In genomic region chr7:101122933-101123702, GRCh38 we compare ENCODE assay signal across 13 cellular contexts. TPM values are rescaled to one million over a fixed set of nuclear protein-coding genes. Genes with fewer than 3 reads are reported as not detected.
DNase-seq lines count a peak whose midpoint lies in the region; TF ChIP-seq lines count a peak whose summit lies in the region.
"Had no signal": no experiment of that assay in that cellular context is flagged by ENCODE, and none has a peak within 500 bp of the region (broad histone marks: within the 10 kb centered on the region; RNA-seq: fewer than 3 reads in every experiment).

No MANE protein-coding gene starts in this region.

- intact Hi-C loops in transverse colon (cut with DNase I; ENCODE audit: low total_unique reads), result no loop called here

- peaks cover 54% of the 10 kb centered on the region for H3K27me3 Mint-ChIP-seq in activated CD4-positive, alpha-beta T cell treated with anti-CD3 and anti-CD28 coated beads, Interleukin-2, amount 10 ng/mL, durations not matched to agents 7 days and 5 days

- H3K9me3 Mint-ChIP-seq in activated CD4-positive, alpha-beta T cell treated with anti-CD3 and anti-CD28 coated beads, Interleukin-2, amount 10 ng/mL, durations not matched to agents 7 days and 5 days, result peaks cover 3% of the 10 kb centered on the region
- H3K9me3 Mint-ChIP-seq: T-helper 1 cell treated with Interleukin-12 subunit alpha and Interleukin-12 subunit beta and Interleukin-4 antibody, amounts not matched to agents 30 μg/mL and 1 μg/mL, for 36 hours had no signal

- CTCF ChIA-PET in activated CD4-positive, alpha-beta T cell treated with anti-CD3 and anti-CD28 coated beads, Interleukin-2, amount 10 ng/mL, durations not matched to agents 7 days and 5 days (lab: Charles Lee), result interaction anchor here (1.0 to 1.3 kb wide), 6 partner anchors 10 to 46 kb away, joined by 3 read pairs; no protein-coding TSS in a partner anchor

- H3K4me3 Mint-ChIP-seq in activated CD4-positive, alpha-beta T cell treated with anti-CD3 and anti-CD28 coated beads, Interleukin-2, amount 10 ng/mL, durations not matched to agents 7 days and 5 days, result no peak overlapping the region

- H3K27ac Mint-ChIP-seq in activated CD4-positive, alpha-beta T cell treated with anti-CD3 and anti-CD28 coated beads, Interleukin-2, amount 10 ng/mL, durations not matched to agents 7 days and 5 days, result peak overlapping the region; percentile 78
- H3K27ac Mint-ChIP-seq: T-helper 1 cell treated with Interleukin-12 subunit alpha and Interleukin-12 subunit beta and Interleukin-4 antibody, amounts not matched to agents 30 μg/mL and 1 μg/mL, for 36 hours had no signal

- peaks cover 59% of the 10 kb centered on the region for H3K4me1 Mint-ChIP-seq in activated CD4-positive, alpha-beta T cell treated with anti-CD3 and anti-CD28 coated beads, Interleukin-2, amount 10 ng/mL, durations not matched to agents 7 days and 5 days

- no peaks in the 10 kb centered on the region for H3K36me3 ChIP-seq in duodenal mucosa (ENCODE audit: control insufficient read depth in 1 of 2, insufficient read depth in 2 of 2, low read length in 2 of 2)
- H3K36me3 ChIP-seq in mucosa of stomach (ENCODE audit: control insufficient read depth, insufficient read depth, low read length), result no peaks in the 10 kb centered on the region
- H3K36me3 ChIP-seq in transverse colon, result no peaks in the 10 kb centered on the region

- POLR2A ChIA-PET in activated CD4-positive, alpha-beta T cell treated with anti-CD3 and anti-CD28 coated beads, Interleukin-2, amount 10 ng/mL, durations not matched to agents 7 days and 5 days (lab: Charles Lee), result no interaction called here

- no peaks in the 10 kb centered on the region for H3K36me3 Mint-ChIP-seq in activated CD4-positive, alpha-beta T cell treated with anti-CD3 and anti-CD28 coated beads, Interleukin-2, amount 10 ng/mL, durations not matched to agents 7 days and 5 days (ENCODE audit: low read depth)

- WGBS in transverse colon (ENCODE audit: low coverage in 1 of 2), 2 donors, result 85 to 92% methylated on average over 9 to 11 of the region's 11 CpGs

- no peak for TF ChIP-seq EP300 in transverse colon (IDR thresholded peaks at IDR 0.05; ENCODE audit: low read depth)

- no peak for TF ChIP-seq CTCF in transverse colon (IDR thresholded peaks at IDR 0.05)

- no peak for TF ChIP-seq POLR2A in transverse colon (IDR thresholded peaks at IDR 0.05)

- no peaks in the 10 kb centered on the region for H3K9me3 ChIP-seq in duodenal mucosa (ENCODE audit: control insufficient read depth in 1 of 2, low read length in 2 of 2)
- no peaks in the 10 kb centered on the region for H3K9me3 ChIP-seq in mucosa of stomach (ENCODE audit: control insufficient read depth, low read length)
- no peaks in the 10 kb centered on the region for H3K9me3 ChIP-seq in transverse colon

- H3K4me1 ChIP-seq in duodenal mucosa (ENCODE audit: control insufficient read depth in 1 of 2, insufficient read depth in 2 of 2, low read length in 2 of 2), result peaks cover 20% of the 10 kb centered on the region in 2 donors
- peaks cover 37% of the 10 kb centered on the region for H3K4me1 ChIP-seq in mucosa of stomach (ENCODE audit: control insufficient read depth, insufficient read depth, low read length)
- peaks cover 16 to 49% (median 23%) of the 10 kb centered on the region in 4 donors for H3K4me1 ChIP-seq in transverse colon

- H3K27ac ChIP-seq in duodenal mucosa (ENCODE audit: low read depth, low read length) (no peak overlapping the region), transverse colon (peak overlapping the region; percentile 76 to 88 (median 86)), caudate nucleus (ENCODE audit: low read depth, low read length) (no peak overlapping the region)

- H3K27me3 ChIP-seq in duodenal mucosa (ENCODE audit: control insufficient read depth in 1 of 2, insufficient read depth in 2 of 2, low read length in 2 of 2) (peaks cover 2 to 6% of the 10 kb centered on the region in 2 donors), mucosa of stomach (ENCODE audit: control insufficient read depth, insufficient read depth, low read length) (peaks cover 13% of the 10 kb centered on the region), transverse colon (peaks cover 6% of the 10 kb centered on the region)

- in situ Hi-C loops in transverse colon (cut with MboI; ENCODE audit: low pct_ligation_motif_present in 1 of 4, low pct_unique_long_range_greater_than_20kb in 1 of 4, low sequenced_read_pairs in 3 of 4), result no loop called here

- H3K9ac ChIP-seq in duodenal mucosa (ENCODE audit: low read depth in 1 of 2, low read length in 2 of 2), result peak overlapping the region; percentile 63 to 70
- H3K9ac ChIP-seq in mucosa of stomach (ENCODE audit: low read length), result peak overlapping the region; percentile 83

- H3K4me3 ChIP-seq in duodenal mucosa (ENCODE audit: low read depth in 1 of 2, low read length in 2 of 2) (peak overlapping the region in 1 of 2 donors; percentile 58), mucosa of stomach (ENCODE audit: low read length) (no peak overlapping the region), transverse colon (no peak overlapping the region)

- DNase-seq in activated CD4-positive, alpha-beta T cell treated with anti-CD3 and anti-CD28 coated beads, Interleukin-2, amount 10 ng/mL, durations not matched to agents 7 days and 5 days, result no peak
- no peak for DNase-seq in activated CD4-positive, alpha-beta T cell treated with anti-CD3 and anti-CD28 coated beads for 48 hours
- DNase-seq in transverse colon (no peak), NCI-H69 (lab: John Stamatoyannopoulos, UW) (no peak), caudate nucleus (lab: John Stamatoyannopoulos, UW) (no peak), RKO (ENCODE audit: low spot score) (no peak)
- DNase-seq: 8988T, DMS 273 treated with DMSO at 0.1 percent for 48 hours, NCI-H187 had no signal

RNA-seq across cellular contexts. Expression of gene SERPINE1, which starts 3.8 kb away (rescaled TPM):
- total RNA-seq in activated CD4-positive, alpha-beta T cell treated with anti-CD3 and anti-CD28 coated beads, Interleukin-2, amount 10 ng/mL, durations not matched to agents 7 days and 5 days, result under 1 TPM; 0.05 to 0.27 TPM
- total RNA-seq in transverse colon, result 10 to 100 TPM in 1 of 4 donors, 1 to 10 TPM in 3; 1.3 to 26.2 (median 5.5) TPM

RNA-seq across cellular contexts. Expression of gene AP1S1, which starts 31.2 kb away (rescaled TPM):
- 10 to 100 TPM; 37.9 to 48.2 TPM for total RNA-seq in activated CD4-positive, alpha-beta T cell treated with anti-CD3 and anti-CD28 coated beads, Interleukin-2, amount 10 ng/mL, durations not matched to agents 7 days and 5 days
- 10 to 100 TPM; 18.3 to 87.3 (median 54.0) TPM for total RNA-seq in transverse colon

RNA-seq across cellular contexts. Expression of gene TRIM56, which starts 37.8 kb away (rescaled TPM):
- 10 to 100 TPM; 54.2 to 72.3 TPM for total RNA-seq in activated CD4-positive, alpha-beta T cell treated with anti-CD3 and anti-CD28 coated beads, Interleukin-2, amount 10 ng/mL, durations not matched to agents 7 days and 5 days
- 10 to 100 TPM; 23.8 to 50.0 (median 35.1) TPM for total RNA-seq in transverse colon

RNA-seq across cellular contexts. Expression of gene VGF, which starts 42.3 kb away (rescaled TPM):
- total RNA-seq in activated CD4-positive, alpha-beta T cell treated with anti-CD3 and anti-CD28 coated beads, Interleukin-2, amount 10 ng/mL, durations not matched to agents 7 days and 5 days, result under 1 TPM; 0.15 to 0.22 TPM
- total RNA-seq in transverse colon, result under 1 TPM in 1 of 4 donors, not detected in 3; 0.95 TPM

RNA-seq across cellular contexts. Expression of gene NAT16, which starts 57.0 kb away (rescaled TPM):
- not detected for total RNA-seq in activated CD4-positive, alpha-beta T cell treated with anti-CD3 and anti-CD28 coated beads, Interleukin-2, amount 10 ng/mL, durations not matched to agents 7 days and 5 days
- total RNA-seq in transverse colon, result not detected
- total RNA-seq: HT1080 had no signal

Comparison
In these comparisons a context has a peak if more than half of its experiments do, and no peak if none do; other contexts are left out.
1. H3K27ac ChIP-seq: peak in transverse colon (4 of 4); none in duodenal mucosa (single experiment) and caudate nucleus (single experiment).